Comparison of ENCODE assay signal across 4 cellular contexts in genomic region chr21:35777081-35777480, GRCh38.
"Had no signal": no experiment of that assay in that cellular context is flagged by ENCODE, and none has a peak within 500 bp of the region (broad histone marks: within the 10 kb centered on the region; RNA-seq: fewer than 3 reads in every experiment).

No MANE protein-coding gene starts in this region.

- H2AFZ ChIP-seq: GM23338 had no signal

- H3K27ac Mint-ChIP-seq: GM23338, H9, IgD-negative memory B cell had no signal

- DNase-seq: H9, HCEC 1CT had no signal

- H3K36me3 Mint-ChIP-seq: IgD-negative memory B cell had no signal

- H3K4me2 ChIP-seq: GM23338 had no signal

- H3K4me1 Mint-ChIP-seq: GM23338, H9, IgD-negative memory B cell had no signal

- H3K9me3 Mint-ChIP-seq: GM23338 had no signal

- ATAC-seq: GM23338 had no signal

- H3K4me3 ChIP-seq: GM23338 had no signal

- H3K4me3 Mint-ChIP-seq: GM23338, H9, IgD-negative memory B cell had no signal
